10 cellular contexts compared by ENCODE assay signal in genomic region chr13:40187836-40188591, GRCh38.
DNase-seq lines count a peak whose midpoint lies in the region; ATAC-seq and TF ChIP-seq lines count a peak whose summit lies in the region.
"Had no signal": no experiment of that assay in that cellular context is flagged by ENCODE, and none has a peak within 500 bp of the region (broad histone marks: within the 10 kb centered on the region; RNA-seq: fewer than 3 reads in every experiment).

No MANE protein-coding gene starts in this region.

- peak; percentile 67 for ATAC-seq in activated naive CD8-positive, alpha-beta T cell treated with anti-CD3 and anti-CD28 coated beads, Interleukin-2, amount 10 ng/mL, durations not matched to agents 7 days and 5 days (ENCODE audit: low read depth)
- ATAC-seq in GM19023 (IDR thresholded peaks at IDR 0.05; ENCODE audit: unreplicated experiment) (no peak), GM21423 (IDR thresholded peaks at IDR 0.05; ENCODE audit: unreplicated experiment) (no peak), HG02973 (IDR thresholded peaks at IDR 0.05; ENCODE audit: unreplicated experiment) (no peak)

- POLR2A ChIA-PET in activated naive CD8-positive, alpha-beta T cell treated with anti-CD3 and anti-CD28 coated beads, Interleukin-2, amount 10 ng/mL, durations not matched to agents 7 days and 5 days (lab: Charles Lee): interaction anchor here (0.6 to 2.7 kb wide), 15 partner anchors 11 to 574 kb away, joined by 3 to 26 read pairs (median 6); partner anchors contain the start of gene FOXO1

- peak overlapping the region; percentile 80 for H3K4me3 Mint-ChIP-seq in activated naive CD8-positive, alpha-beta T cell treated with anti-CD3 and anti-CD28 coated beads, Interleukin-2, amount 10 ng/mL, durations not matched to agents 7 days and 5 days
- H3K4me3 Mint-ChIP-seq in nephron: peak overlapping the region in 2 of 3 experiments; percentile 14 to 24

- peaks cover 15% of the 10 kb centered on the region for H3K36me3 Mint-ChIP-seq in activated naive CD8-positive, alpha-beta T cell treated with anti-CD3 and anti-CD28 coated beads, Interleukin-2, amount 10 ng/mL, durations not matched to agents 7 days and 5 days
- no peaks in the 10 kb centered on the region for H3K36me3 Mint-ChIP-seq in nephron (ENCODE audit: low read depth)

- no peak for TF ChIP-seq CTCF in nephron (IDR thresholded peaks at IDR 0.05; ENCODE audit: unreplicated experiment in 3 of 3)

- peak overlapping the region; percentile 97 for H3K27ac Mint-ChIP-seq in activated naive CD8-positive, alpha-beta T cell treated with anti-CD3 and anti-CD28 coated beads, Interleukin-2, amount 10 ng/mL, durations not matched to agents 7 days and 5 days
- peak overlapping the region; percentile 1 to 72 (median 34) for H3K27ac Mint-ChIP-seq in nephron

- peaks cover 65% of the 10 kb centered on the region for H3K4me1 Mint-ChIP-seq in activated naive CD8-positive, alpha-beta T cell treated with anti-CD3 and anti-CD28 coated beads, Interleukin-2, amount 10 ng/mL, durations not matched to agents 7 days and 5 days
- peaks cover 71% of the 10 kb centered on the region for H3K4me1 Mint-ChIP-seq in nephron

- H3K9me3 Mint-ChIP-seq in activated naive CD8-positive, alpha-beta T cell treated with anti-CD3 and anti-CD28 coated beads, Interleukin-2, amount 10 ng/mL, durations not matched to agents 7 days and 5 days: peaks cover 1% of the 10 kb centered on the region
- peaks cover 2% of the 10 kb centered on the region for H3K9me3 Mint-ChIP-seq in nephron

- peak; percentile 17 for DNase-seq in NCI-H146 (lab: John Stamatoyannopoulos, UW)
- no peak for DNase-seq in NCI-H146 treated with DMSO at 0.1 percent for 48 hours (lab: John Stamatoyannopoulos, UW; ENCODE audit: unreplicated experiment)
- peak; percentile 71 for DNase-seq in activated naive CD8-positive, alpha-beta T cell treated with anti-CD3 and anti-CD28 coated beads, Interleukin-2, amount 10 ng/mL, durations not matched to agents 7 days and 5 days
- no peak for DNase-seq in COLO668 (lab: John Stamatoyannopoulos, UW; ENCODE audit: unreplicated experiment)
- DNase-seq: left ventricle myocardium inferior, NCI-H446 had no signal

- H3K27me3 Mint-ChIP-seq in activated naive CD8-positive, alpha-beta T cell treated with anti-CD3 and anti-CD28 coated beads, Interleukin-2, amount 10 ng/mL, durations not matched to agents 7 days and 5 days: no peaks in the 10 kb centered on the region
- no peaks in the 10 kb centered on the region for H3K27me3 Mint-ChIP-seq in nephron (ENCODE audit: low read depth)

Comparison
In these comparisons a context has a peak if more than half of its experiments do, and no peak if none do; other contexts are left out.
1. DNase-seq: peak in NCI-H146 (single experiment) and activated naive CD8-positive, alpha-beta T cell treated with anti-CD3 and anti-CD28 coated beads, Interleukin-2, amount 10 ng/mL, durations not matched to agents 7 days and 5 days (single experiment); none in NCI-H146 treated with DMSO at 0.1 percent for 48 hours (single experiment) and COLO668 (single experiment).